In the genomic region with DNA sequence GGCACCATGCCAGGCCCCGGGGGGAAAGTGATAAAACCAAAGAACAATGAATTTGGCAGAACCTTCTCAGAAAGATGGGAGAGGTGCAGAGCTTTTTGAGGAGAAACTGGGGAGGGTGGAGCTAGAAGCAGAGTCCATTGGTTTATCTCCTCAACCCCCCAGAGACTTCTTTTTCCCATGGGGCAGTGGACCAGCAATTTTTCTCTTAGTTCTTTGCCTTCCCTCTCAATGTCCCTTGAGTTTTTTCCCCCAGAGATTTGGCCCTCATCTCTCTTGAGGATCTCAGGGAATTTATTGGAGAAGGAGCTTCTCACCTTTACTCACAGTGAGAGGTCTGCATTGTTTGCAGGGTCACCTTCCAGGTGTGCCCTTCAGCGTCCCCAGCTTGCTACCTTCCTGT, we compare ENCODE assay signal across 1 cellular context.
A peak's percentile ranks its signal among the peaks of the same experiment; 100 is the strongest.
TF ChIP-seq lines count a peak whose summit lies in the region.

No MANE protein-coding gene starts in this region.

TF ChIP-seq in GM12878, 131 proteins besides CTCF, POLR2A, EP300 and RAD21:
- TF ChIP-seq SIX5 (IDR thresholded peaks at IDR 0.05; ENCODE audit: low read depth, low read length, severe bottlenecking) (no peak), MEF2B (IDR thresholded peaks at IDR 0.05; ENCODE audit: partially characterized antibody, poor library complexity, severe bottlenecking) (peak; percentile 95)
